8 cellular contexts compared by ENCODE assay signal in genomic region chr3:120198305-120198878, GRCh38.
DNase-seq lines count a peak whose midpoint lies in the region; ATAC-seq and TF ChIP-seq lines count a peak whose summit lies in the region.

No MANE protein-coding gene starts in this region.

- TF ChIP-seq CTCF in heart right ventricle (IDR thresholded peaks at IDR 0.05): peak in 5 of 9 donors; percentile 11 to 49 (median 37)
- TF ChIP-seq CTCF in epithelial cell of esophagus (IDR thresholded peaks at IDR 0.05; ENCODE audit: insufficient read depth, low read depth, low read length, missing control alignments): peak; percentile 61
- peak in 4 of 6 experiments; percentile 35 to 59 (median 49) for TF ChIP-seq CTCF in thyroid gland (IDR thresholded peaks at IDR 0.05)
- TF ChIP-seq CTCF in testis (IDR thresholded peaks at IDR 0.05): no peak

- intact Hi-C loops in heart right ventricle (cut with DNase I): loop anchor here in 4 of 10 donors (5.0 kb wide), 1 partner anchor 306 kb away; no protein-coding TSS in a partner anchor
- intact Hi-C loops in cardiac septum (cut with DNase I): no loop called here
- intact Hi-C loops in thyroid gland (cut with DNase I): no loop called here
- intact Hi-C loops in testis (cut with DNase I; ENCODE audit: low total_unique reads): no loop called here

- H3K36me3 ChIP-seq in heart right ventricle (no peaks in the 10 kb centered on the region), thyroid gland (no peaks in the 10 kb centered on the region), testis (ENCODE audit: low read depth, missing control alignments) (no peaks in the 10 kb centered on the region)

- H3K27ac ChIP-seq in heart right ventricle (no peak overlapping the region), thyroid gland (no peak overlapping the region), testis (no peak overlapping the region)

- H3K4me3 ChIP-seq in heart right ventricle (no peak overlapping the region), epithelial cell of esophagus (ENCODE audit: low read length) (no peak overlapping the region), thyroid gland (replicated peaks in 1 of 3) (no peak overlapping the region), testis (no peak overlapping the region)

- H3K4me1 ChIP-seq in heart right ventricle (peaks cover 0 to 14% (median 11%) of the 10 kb centered on the region in 9 donors), thyroid gland (no peaks in the 10 kb centered on the region), testis (peaks cover 5% of the 10 kb centered on the region)

- ATAC-seq in heart right ventricle: peak in 3 of 8 donors; percentile 38 to 48 (median 39)
- ATAC-seq in stimulated activated naive CD8-positive, alpha-beta T cell treated with anti-CD3 and anti-CD28 coated beads, Interleukin-15, Interleukin-2, amounts not matched to agents 100 U/mL and 50 U/mL, for 24 hours: no peak

- TF ChIP-seq POLR2A in thyroid gland (IDR thresholded peaks at IDR 0.05) (no peak), testis (IDR thresholded peaks at IDR 0.05) (no peak)

- 60 to 69% methylated on average over 3 of the region's 3 CpGs for WGBS in heart right ventricle, 2 donors
- WGBS in thyroid gland, 2 donors: 43 to 50% methylated on average over 3 of the region's 3 CpGs
- WGBS in testis, 2 donors: 77 to 78% methylated on average over 3 of the region's 3 CpGs

- DNase-seq in heart right ventricle: no peak
- no peak for DNase-seq in cardiac septum (ENCODE audit: low spot score)
- peak; percentile 16 for DNase-seq in NCI-H2227 treated with DMSO at 0.1 percent for 48 hours (lab: John Stamatoyannopoulos, UW)
- DNase-seq in epithelial cell of esophagus (ENCODE audit: low read depth): peak; percentile 76
- DNase-seq in thyroid gland: peak; percentile 12 to 21
- DNase-seq in stimulated activated naive CD8-positive, alpha-beta T cell treated with anti-CD3 and anti-CD28 coated beads, Interleukin-15, Interleukin-2, amounts not matched to agents 100 U/mL and 50 U/mL, for 24 hours: no peak
- DNase-seq in testis: no peak
- DNase-seq in GM03348 (ENCODE audit: low spot score): no peak

- H3K27me3 ChIP-seq in heart right ventricle (no peaks in the 10 kb centered on the region), thyroid gland (no peaks in the 10 kb centered on the region), testis (no peaks in the 10 kb centered on the region)

- H3K9me3 ChIP-seq in heart right ventricle (no peaks in the 10 kb centered on the region), thyroid gland (no peaks in the 10 kb centered on the region), testis (no peaks in the 10 kb centered on the region)

Comparison
In these comparisons a context has a peak if more than half of its experiments do, and no peak if none do; other contexts are left out.
1. DNase-seq: peak in NCI-H2227 treated with DMSO at 0.1 percent for 48 hours (single experiment), epithelial cell of esophagus (single experiment) and thyroid gland (2 of 2); none in heart right ventricle (0 of 2), cardiac septum (single experiment), stimulated activated naive CD8-positive, alpha-beta T cell treated with anti-CD3 and anti-CD28 coated beads, Interleukin-15, Interleukin-2, amounts not matched to agents 100 U/mL and 50 U/mL, for 24 hours (single experiment), testis (single experiment) and GM03348 (single experiment).
2. CTCF ChIP-seq: peak in heart right ventricle (5 of 9), epithelial cell of esophagus (single experiment) and thyroid gland (4 of 6); none in testis (0 of 3).